8 cellular contexts compared by ENCODE assay signal in genomic region chr15:90087454-90088154, GRCh38. TPM values are rescaled to one million over a fixed set of nuclear protein-coding genes. Genes with fewer than 3 reads are reported as not detected.
A peak's percentile ranks its signal among the peaks of the same experiment; 100 is the strongest.
DNase-seq lines count a peak whose midpoint lies in the region; ATAC-seq and TF ChIP-seq lines count a peak whose summit lies in the region.

No MANE protein-coding gene starts in this region.

- H3K36me3 ChIP-seq in esophagus squamous epithelium = peaks cover 24 to 92% (median 35%) of the 10 kb centered on the region in 3 donors

- TF ChIP-seq CTCF in RWPE1 (conservative IDR thresholded peaks at IDR 0.05; ENCODE audit: low read depth) (no peak), esophagus squamous epithelium (IDR thresholded peaks at IDR 0.05) (peak in 1 of 6 experiments; percentile 30)

- TF ChIP-seq POLR2A in erythroblast (IDR thresholded peaks at IDR 0.05; ENCODE audit: low read length) = no peak
- TF ChIP-seq POLR2A in esophagus squamous epithelium (IDR thresholded peaks at IDR 0.05) = no peak

- DNase-seq in left cardiac atrium = no peak
- DNase-seq in cardiac septum (ENCODE audit: low spot score) = no peak
- peak; percentile 59 for DNase-seq in RWPE1 (ENCODE audit: low spot score)
- peak; percentile 59 to 68 for DNase-seq in erythroblast (lab: John Stamatoyannopoulos, UW)
- peak; percentile 10 for DNase-seq in stimulated activated naive CD4-positive, alpha-beta T cell treated with Interleukin-2 at 50 U/mL for 16 hours (lab: John Stamatoyannopoulos, UW)
- DNase-seq in central memory CD4-positive, alpha-beta T cell = no peak
- no peak for DNase-seq in esophagus squamous epithelium (lab: John Stamatoyannopoulos, UW)

- no peak overlapping the region for H3K4me3 ChIP-seq in esophagus squamous epithelium

- peaks cover 0 to 6% (median 3%) of the 10 kb centered on the region in 3 donors for H3K4me1 ChIP-seq in esophagus squamous epithelium

- H3K27ac ChIP-seq in RWPE1 = 0 out of 2 replicates have a peak overlapping the region, but pooled peaks have one; percentile 3
- H3K27ac ChIP-seq in esophagus squamous epithelium = no peak overlapping the region

- ATAC-seq in left cardiac atrium = peak; percentile 13 to 48
- no peak for ATAC-seq in HG03571 (IDR thresholded peaks at IDR 0.05; ENCODE audit: unreplicated experiment)

- WGBS in esophagus squamous epithelium, 2 donors = 69 to 82% methylated on average over 20 of the region's 20 CpGs

- intact Hi-C loops in left cardiac atrium (cut with DNase I) = loop anchor here in 1 of 2 donors (10.0 kb wide), 1 partner anchor 183 kb away; no protein-coding TSS in a partner anchor
- intact Hi-C loops in cardiac septum (cut with DNase I) = no loop called here
- intact Hi-C loops in esophagus squamous epithelium (cut with DNase I) = loop anchor here (10.0 kb wide), 1 partner anchor 323 kb away; no protein-coding TSS in a partner anchor

- POLR2A ChIA-PET in RWPE1 (lab: Yijun Ruan, JAX; ENCODE audit: low non-redundant PET) = interaction anchor here (0.7 kb wide), 1 partner anchor 24 kb away, joined by 13 read pairs; no protein-coding TSS in a partner anchor

- H3K27me3 ChIP-seq in esophagus squamous epithelium = no peaks in the 10 kb centered on the region

- H3K9me3 ChIP-seq in esophagus squamous epithelium = no peaks in the 10 kb centered on the region

- CTCF ChIA-PET in RWPE1 (lab: Yijun Ruan, JAX) = interaction anchor here (0.6 to 2.6 kb wide), 11 partner anchors 15 to 791 kb away, joined by 3 to 8 read pairs (median 5); partner anchors contain the start of gene IDH2

RNA-seq across cellular contexts. Expression of gene IDH2, which starts 14.7 kb away (rescaled TPM):
- total RNA-seq in left cardiac atrium = 100 to 1,000 TPM; 242 to 257 TPM
- 455 TPM for total RNA-seq in cardiac septum
- total RNA-seq in esophagus squamous epithelium = 100 to 1,000 TPM in 2 of 4 donors, 10 to 100 TPM in 2; 60.7 to 155 (median 103) TPM

Comparison
In these comparisons a context has a peak if more than half of its experiments do, and no peak if none do; other contexts are left out.
1. DNase-seq: peak in RWPE1 (single experiment), erythroblast (2 of 2) and stimulated activated naive CD4-positive, alpha-beta T cell treated with Interleukin-2 at 50 U/mL for 16 hours (single experiment); none in left cardiac atrium (single experiment), cardiac septum (single experiment), central memory CD4-positive, alpha-beta T cell (single experiment) and esophagus squamous epithelium (single experiment).